ENCODE assay signal across 9 cellular contexts in the genomic region with DNA sequence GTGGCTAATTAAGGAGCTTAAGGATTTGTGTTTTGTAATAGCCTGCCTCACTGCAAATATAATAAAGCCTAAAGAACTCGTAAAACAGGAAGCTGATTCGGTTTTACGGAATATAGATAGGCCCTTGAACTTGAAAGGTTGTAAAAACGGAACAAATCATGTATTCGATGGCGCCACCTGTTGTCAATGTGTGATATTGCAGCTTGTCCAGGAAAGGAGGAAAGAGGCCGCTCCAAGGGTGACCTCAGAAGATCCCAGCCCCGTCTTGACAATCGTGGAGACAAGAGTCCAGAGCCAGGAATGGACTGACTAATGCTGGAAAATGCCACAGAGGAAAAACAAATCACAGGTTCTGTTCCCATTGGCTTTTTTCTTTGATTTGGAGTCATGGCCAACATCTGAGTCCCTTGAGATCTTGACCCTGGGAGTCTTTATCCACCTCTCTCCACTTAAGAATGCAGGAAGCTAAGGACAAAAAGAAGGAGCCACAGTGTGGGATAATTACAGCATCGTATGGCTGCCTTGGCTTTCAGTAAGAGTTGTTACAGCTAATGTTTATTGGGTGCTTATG. TPM values are rescaled to one million over a fixed set of nuclear protein-coding genes. Genes with fewer than 3 reads are reported as not detected.
DNase-seq lines count a peak whose midpoint lies in the region; ATAC-seq and TF ChIP-seq lines count a peak whose summit lies in the region.
"Had no signal": no experiment of that assay in that cellular context is flagged by ENCODE, and none has a peak within 500 bp of the region (broad histone marks: within the 10 kb centered on the region; RNA-seq: fewer than 3 reads in every experiment).

No MANE protein-coding gene starts in this region.

- H3K36me3 Mint-ChIP-seq in Caco-2 (ENCODE audit: insufficient read depth, unreplicated experiment) (no peaks in the 10 kb centered on the region), osteocyte (ENCODE audit: unreplicated experiment) (no peaks in the 10 kb centered on the region)
- H3K36me3 Mint-ChIP-seq in activated T-cell treated with anti-CD3 and anti-CD28 coated beads, Interleukin-2, amount 50 U/mL, for 4 hours (ENCODE audit: insufficient read depth): no peaks in the 10 kb centered on the region

- intact Hi-C loops in Caco-2 (cut with micrococcal nuclease; ENCODE audit: unreplicated experiment): no loop called here

- no peaks in the 10 kb centered on the region for H3K4me1 ChIP-seq in Caco-2

- H3K4me3 ChIP-seq in Caco-2 (ENCODE audit: low read depth, low read length): no peak overlapping the region
- H3K4me3 ChIP-seq: skin epidermis had no signal

- H3K27me3 ChIP-seq in Caco-2 (replicated peaks; ENCODE audit: control insufficient read depth, insufficient read depth, low read length): no peaks in the 10 kb centered on the region

- BruUV-seq in Caco-2 (replicated peaks; lab: Mats Ljungman, UMichigan): no TSS peak

- H3K27ac Mint-ChIP-seq in Caco-2 (ENCODE audit: unreplicated experiment) (no peak overlapping the region), osteocyte (ENCODE audit: unreplicated experiment) (no peak overlapping the region)

- DNase-seq in Caco-2 (peak; percentile 39 to 40), HEK293T (ENCODE audit: extremely low spot score) (peak; percentile 74), NOMO-1 (lab: John Stamatoyannopoulos, UW; ENCODE audit: unreplicated experiment in 2 of 2) (peak; percentile 33 to 43), globus pallidus (ENCODE audit: low spot score) (peak; percentile 47), osteocyte (ENCODE audit: extremely low spot score, unreplicated experiment) (no peak), mesenteric fat pad (ENCODE audit: low spot score) (no peak)
- peak; percentile 23 for DNase-seq in activated T-cell treated with anti-CD3 and anti-CD28 coated beads, Interleukin-2, amount 50 U/mL, for 4 hours

- H3K4me3 Mint-ChIP-seq in Caco-2 (ENCODE audit: unreplicated experiment) (no peak overlapping the region), osteocyte (ENCODE audit: unreplicated experiment) (no peak overlapping the region)
- no peak overlapping the region for H3K4me3 Mint-ChIP-seq in activated T-cell treated with anti-CD3 and anti-CD28 coated beads, Interleukin-2, amount 50 U/mL, for 4 hours

- H3K27me3 Mint-ChIP-seq in Caco-2 (ENCODE audit: insufficient read depth, unreplicated experiment): peaks cover 27% of the 10 kb centered on the region
- peaks cover 29% of the 10 kb centered on the region for H3K27me3 Mint-ChIP-seq in activated T-cell treated with anti-CD3 and anti-CD28 coated beads, Interleukin-2, amount 50 U/mL, for 4 hours (ENCODE audit: low read depth)
- peaks cover 14% of the 10 kb centered on the region for H3K27me3 Mint-ChIP-seq in osteocyte (ENCODE audit: unreplicated experiment)

- H3K36me3 ChIP-seq in Caco-2 (ENCODE audit: control insufficient read depth, insufficient read depth, low read length): no peaks in the 10 kb centered on the region

- H3K9me3 ChIP-seq in Caco-2: no peaks in the 10 kb centered on the region

- no peaks in the 10 kb centered on the region for H3K4me1 Mint-ChIP-seq in Caco-2 (ENCODE audit: low read depth, unreplicated experiment)
- no peaks in the 10 kb centered on the region for H3K4me1 Mint-ChIP-seq in activated T-cell treated with anti-CD3 and anti-CD28 coated beads, Interleukin-2, amount 50 U/mL, for 4 hours (ENCODE audit: low read depth)
- H3K4me1 Mint-ChIP-seq in osteocyte (ENCODE audit: unreplicated experiment): no peaks in the 10 kb centered on the region

- H3K9me3 Mint-ChIP-seq in Caco-2 (ENCODE audit: unreplicated experiment) (no peaks in the 10 kb centered on the region), osteocyte (ENCODE audit: unreplicated experiment) (no peaks in the 10 kb centered on the region)
- H3K9me3 Mint-ChIP-seq in activated T-cell treated with anti-CD3 and anti-CD28 coated beads, Interleukin-2, amount 50 U/mL, for 4 hours: no peaks in the 10 kb centered on the region

- POLR2A ChIA-PET in Caco-2 (lab: Charles Lee) (no interaction called here), HEK293T (lab: Yijun Ruan, JAX) (no interaction called here)

- CTCF ChIA-PET in Caco-2 (lab: Charles Lee) (no interaction called here), HEK293T (lab: Yijun Ruan, JAX) (interaction anchor here (0.6 to 1.9 kb wide), 7 partner anchors 9 to 439 kb away, joined by 3 to 11 read pairs (median 3); no protein-coding TSS in a partner anchor)

- no peak for ATAC-seq in activated T-cell treated with anti-CD3 and anti-CD28 coated beads, Interleukin-2, amount 50 U/mL, for 4 hours
- ATAC-seq in GM21360 (IDR thresholded peaks at IDR 0.05; ENCODE audit: unreplicated experiment): no peak

- TF ChIP-seq CTCF in Caco-2 (IDR thresholded peaks at IDR 0.05; ENCODE audit: insufficient read depth in 1 of 2, low read depth in 1 of 2, low read length in 1 of 2, severe bottlenecking in 1 of 2, unreplicated experiment in 1 of 2) (peak; percentile 46 to 61), osteocyte (IDR thresholded peaks at IDR 0.05) (peak; percentile 76)

TF ChIP-seq in HEK293T, 16 proteins besides CTCF, POLR2A, EP300 and RAD21:
- no peak for TF ChIP-seq ELF4 (IDR thresholded peaks at IDR 0.05)
- no peak for TF ChIP-seq SUZ12 (IDR thresholded peaks at IDR 0.05)
- no peak for TF ChIP-seq FOXM1 (IDR thresholded peaks at IDR 0.05; ENCODE audit: borderline replicate concordance)
TF ChIP-seq in HEK293T: peak in this region for 0.

RNA-seq across cellular contexts. Expression of a gene that starts 7.0 kb away (rescaled TPM):
- total RNA-seq in Caco-2 (2022) (not detected in 2 replicates), osteocyte (not detected in 2 replicates), mesenteric fat pad (2.6 TPM)
- not detected for total RNA-seq in activated T-cell treated with anti-CD3 and anti-CD28 coated beads, Interleukin-2, amount 50 U/mL, for 4 hours

Comparison
In these comparisons a context has a peak if more than half of its experiments do, and no peak if none do; other contexts are left out.
1. DNase-seq: peak in Caco-2 (2 of 2), HEK293T (single experiment), NOMO-1 (2 of 2), activated T-cell treated with anti-CD3 and anti-CD28 coated beads, Interleukin-2, amount 50 U/mL, for 4 hours (single experiment) and globus pallidus (single experiment); none in osteocyte (single experiment) and mesenteric fat pad (single experiment).